In the genomic region with DNA sequence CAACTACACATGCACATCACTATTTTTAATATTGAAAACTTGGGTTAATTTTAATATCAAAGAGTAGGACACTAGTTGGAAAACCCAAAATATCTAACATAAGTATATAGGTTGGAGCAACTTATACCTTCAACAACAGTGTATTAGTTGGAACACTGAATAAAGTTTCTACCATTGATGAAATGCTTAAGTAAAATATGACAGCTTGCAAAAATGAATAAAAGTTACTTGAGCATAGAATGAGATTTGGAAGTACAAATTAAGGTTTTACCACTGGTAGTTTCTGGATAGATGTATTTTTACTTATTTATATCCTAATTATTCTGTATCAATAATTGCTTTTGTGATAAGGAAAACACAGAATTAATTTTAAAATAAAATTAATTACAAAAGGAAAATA, we compare ENCODE assay signal across 37 cellular contexts.
"Had no signal": no experiment of that assay in that cellular context is flagged by ENCODE, and none has a peak within 500 bp of the region (broad histone marks: within the 10 kb centered on the region; RNA-seq: fewer than 3 reads in every experiment).

No MANE protein-coding gene starts in this region.

- H3K4me3 ChIP-seq: adrenal gland, body of pancreas, breast epithelium had no signal

- H3K27me3 Mint-ChIP-seq: activated B cell treated with CpG ODN at 0.5 μM for 24 hours; activated CD4-positive, alpha-beta memory T cell treated with anti-CD3 and anti-CD28 coated beads for 36 hours; activated CD4-positive, alpha-beta T cell treated with anti-CD3 and anti-CD28 coated beads, Interleukin-2, amount 10 ng/mL, durations not matched to agents 24 days and 14 days; activated CD8-positive, alpha-beta T cell treated with anti-CD3 and anti-CD28 coated beads for 36 hours; activated naive CD8-positive, alpha-beta T cell treated with anti-CD3 and anti-CD28 coated beads for 36 hours; activated T-helper 17 cell treated with anti-CD3 and anti-CD28 coated beads, Interleukin-2, amount 50 U/mL, for 72 hours had no signal

- H3K36me3 ChIP-seq: adrenal gland, brain microvascular endothelial cell, breast epithelium had no signal

- DNase-seq: activated B cell treated with CpG ODN at 0.5 μM for 24 hours; activated CD4-positive, alpha-beta memory T cell treated with anti-CD3 and anti-CD28 coated beads for 36 hours; activated CD4-positive, alpha-beta T cell treated with anti-CD3 and anti-CD28 coated beads for 4 hours; activated CD4-positive, alpha-beta T cell treated with anti-CD3 and anti-CD28 coated beads, Interleukin-2, amount 10 ng/mL, durations not matched to agents 24 days and 14 days; activated CD4-positive, alpha-beta T cell treated with anti-CD3 and anti-CD28 coated beads, Interleukin-2, amount 50 U/mL, for 1 hour; activated CD4-positive, alpha-beta T cell treated with anti-CD3 and anti-CD28 coated beads, Interleukin-2, amount 50 U/mL, for 4 hours; activated CD4-positive, CD25-positive, alpha-beta regulatory T cell treated with anti-CD3 and anti-CD28 coated beads, Interleukin-2, amount 50 U/mL, for 72 hours; activated CD8-positive, alpha-beta memory T cell treated with anti-CD3 and anti-CD28 coated beads, Interleukin-2, amount 50 U/mL, for 4 hours; activated CD8-positive, alpha-beta T cell treated with anti-CD3 and anti-CD28 coated beads for 36 hours; activated effector memory CD4-positive, alpha-beta T cell treated with anti-CD3 and anti-CD28 coated beads, Interleukin-2, amount 50 U/mL, for 16 hours; activated gamma-delta T cell treated with Interleukin-2 at 50 U/mL for 16 hours; activated naive CD4-positive, alpha-beta T cell; activated naive CD4-positive, alpha-beta T cell treated with anti-CD3 and anti-CD28 coated beads for 36 hours; activated naive CD4-positive, alpha-beta T cell treated with anti-CD3 and anti-CD28 coated beads, Interleukin-2, amount 50 U/mL, for 16 hours; activated naive CD8-positive, alpha-beta T cell treated with anti-CD3 and anti-CD28 coated beads for 36 hours; activated T-cell treated with anti-CD3 and anti-CD28 coated beads for 4 hours; activated T-cell treated with anti-CD3 and anti-CD28 coated beads, Interleukin-2, amount 50 U/mL, for 1 hour; activated T-cell treated with anti-CD3 and anti-CD28 coated beads, Interleukin-2, amount 50 U/mL, for 4 hours; activated T-cell treated with anti-CD3 and anti-CD28 coated beads, Interleukin-2, amount 50 U/mL, for 72 hours; adrenal gland; amniotic stem cell; aorta; body of pancreas; brain microvascular endothelial cell; central memory CD4-positive, alpha-beta T cell; T-helper 1 cell; T-helper 2 cell; T-helper 9 cell had no signal

- H3K27ac Mint-ChIP-seq: activated B cell treated with CpG ODN at 0.5 μM for 24 hours; activated CD4-positive, alpha-beta memory T cell treated with anti-CD3 and anti-CD28 coated beads for 36 hours; activated CD4-positive, alpha-beta T cell treated with anti-CD3 and anti-CD28 coated beads, Interleukin-2, amount 10 ng/mL, durations not matched to agents 24 days and 14 days; activated CD8-positive, alpha-beta T cell treated with anti-CD3 and anti-CD28 coated beads for 36 hours; activated naive CD4-positive, alpha-beta T cell treated with anti-CD3 and anti-CD28 coated beads for 36 hours; activated naive CD4-positive, alpha-beta T cell treated with anti-CD3 and anti-CD28 coated beads, Interleukin-2, amount 50 U/mL, for 72 hours; activated naive CD8-positive, alpha-beta T cell treated with anti-CD3 and anti-CD28 coated beads for 36 hours; activated T-cell treated with anti-CD3 and anti-CD28 coated beads, Interleukin-2, amount 50 U/mL, for 72 hours; activated T-helper 1 cell treated with anti-CD3 and anti-CD28 coated beads, Interleukin-12 subunit alpha, Interleukin-12 subunit beta, Interleukin-2, Interleukin-4 antibody, amounts not matched to agents 30 ng/mL and 10 ng/mL and 1 ng/mL, durations not matched to agents 14 hours and 24 hours and 36 hours; activated T-helper 17 cell treated with anti-CD3 and anti-CD28 coated beads, Interleukin-2, amount 50 U/mL, for 72 hours; T-helper 1 cell treated with Interleukin-12 subunit alpha and Interleukin-12 subunit beta and Interleukin-4 antibody, amounts not matched to agents 30 μg/mL and 1 μg/mL, for 36 hours; T-helper 2 cell treated with Interferon-gamma antibody and Interleukin-4, amounts not matched to agents 5 μg/mL and 100 μg/mL, for 36 hours had no signal

- H3K9me3 ChIP-seq: adrenal gland, body of pancreas, breast epithelium had no signal

- H3K36me3 Mint-ChIP-seq: activated CD4-positive, alpha-beta memory T cell treated with anti-CD3 and anti-CD28 coated beads for 36 hours; activated naive CD8-positive, alpha-beta T cell treated with anti-CD3 and anti-CD28 coated beads for 36 hours had no signal

- H3K4me1 Mint-ChIP-seq: activated B cell treated with CpG ODN at 0.5 μM for 24 hours; activated CD4-positive, alpha-beta T cell treated with anti-CD3 and anti-CD28 coated beads, Interleukin-2, amount 10 ng/mL, durations not matched to agents 24 days and 14 days; activated naive CD8-positive, alpha-beta T cell treated with anti-CD3 and anti-CD28 coated beads for 36 hours; activated T-helper 17 cell treated with anti-CD3 and anti-CD28 coated beads, Interleukin-2, amount 50 U/mL, for 72 hours had no signal

- FAIRE-seq: astrocyte, TTC549 had no signal

- H3K27me3 ChIP-seq: adrenal gland, body of pancreas, brain microvascular endothelial cell, breast epithelium had no signal

- H3K27ac ChIP-seq: adrenal gland, body of pancreas, brain microvascular endothelial cell, breast epithelium, VCaP had no signal

- H3K4me3 Mint-ChIP-seq: activated B cell treated with CpG ODN at 0.5 μM for 24 hours; activated CD4-positive, alpha-beta memory T cell treated with anti-CD3 and anti-CD28 coated beads for 36 hours; activated CD4-positive, alpha-beta T cell treated with anti-CD3 and anti-CD28 coated beads, Interleukin-2, amount 10 ng/mL, durations not matched to agents 24 days and 14 days; activated CD8-positive, alpha-beta T cell treated with anti-CD3 and anti-CD28 coated beads for 36 hours; activated naive CD4-positive, alpha-beta T cell treated with anti-CD3 and anti-CD28 coated beads for 36 hours; activated naive CD8-positive, alpha-beta T cell treated with anti-CD3 and anti-CD28 coated beads for 36 hours; activated T-cell treated with anti-CD3 and anti-CD28 coated beads, Interleukin-2, amount 50 U/mL, for 4 hours; activated T-cell treated with anti-CD3 and anti-CD28 coated beads, Interleukin-2, amount 50 U/mL, for 72 hours; activated T-helper 1 cell treated with anti-CD3 and anti-CD28 coated beads, Interleukin-12 subunit alpha, Interleukin-12 subunit beta, Interleukin-2, Interleukin-4 antibody, amounts not matched to agents 30 ng/mL and 10 ng/mL and 1 ng/mL, durations not matched to agents 14 hours and 24 hours and 36 hours; activated T-helper 17 cell treated with anti-CD3 and anti-CD28 coated beads, Interleukin-2, amount 50 U/mL, for 72 hours; T-helper 1 cell treated with Interleukin-12 subunit alpha and Interleukin-12 subunit beta and Interleukin-4 antibody, amounts not matched to agents 30 μg/mL and 1 μg/mL, for 36 hours; T-helper 2 cell treated with Interferon-gamma antibody and Interleukin-4, amounts not matched to agents 5 μg/mL and 100 μg/mL, for 36 hours had no signal

- ATAC-seq: activated CD8-positive, alpha-beta T cell treated with anti-CD3 and anti-CD28 coated beads for 36 hours; activated naive CD4-positive, alpha-beta T cell treated with anti-CD3 and anti-CD28 coated beads, Interleukin-2, amount 50 U/mL, for 72 hours; activated T-cell treated with anti-CD3 and anti-CD28 coated beads, Interleukin-2, amount 50 U/mL, for 4 hours; activated T-cell treated with anti-CD3 and anti-CD28 coated beads, Interleukin-2, amount 50 U/mL, for 72 hours; activated T-helper 17 cell treated with anti-CD3 and anti-CD28 coated beads, Interleukin-2, amount 50 U/mL, for 72 hours; body of pancreas had no signal

- H3K4me1 ChIP-seq: adrenal gland, body of pancreas, breast epithelium had no signal
